Comparison of ENCODE assay signal across 23 cellular contexts in the genomic region with DNA sequence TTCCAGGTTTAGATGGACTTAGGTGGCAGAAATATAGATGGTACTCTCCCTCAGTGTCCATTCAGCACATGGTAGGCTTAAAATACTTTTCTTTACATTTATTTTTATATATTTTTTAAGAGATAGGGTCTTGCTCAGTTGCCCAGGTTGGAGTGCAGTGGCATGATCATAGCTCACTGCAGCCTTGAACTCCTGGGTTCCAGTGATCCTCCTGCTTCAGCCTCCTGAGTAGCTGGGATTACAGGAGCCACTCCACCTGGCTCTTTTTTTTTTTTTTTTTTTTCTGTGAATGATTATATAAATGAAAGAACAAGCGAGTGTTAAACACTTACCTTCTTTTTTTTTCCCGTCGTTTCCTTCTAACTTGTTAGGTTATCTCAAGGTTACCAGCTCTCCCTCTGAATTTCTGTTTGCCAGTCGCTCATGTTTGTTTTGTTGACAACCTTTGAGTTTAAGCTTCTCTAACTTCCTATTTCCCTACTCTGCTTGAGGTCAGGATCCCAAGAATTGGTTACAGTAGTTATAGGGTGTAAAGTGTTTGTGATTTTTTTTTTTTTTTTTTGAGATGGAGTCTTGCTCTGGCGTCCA.
"Had no signal": no experiment of that assay in that cellular context is flagged by ENCODE, and none has a peak within 500 bp of the region (broad histone marks: within the 10 kb centered on the region; RNA-seq: fewer than 3 reads in every experiment).

No MANE protein-coding gene starts in this region.

- H3K27ac Mint-ChIP-seq: activated CD8-positive, alpha-beta T cell treated with anti-CD3 and anti-CD28 coated beads, Interleukin-2, amount 10 ng/mL, durations not matched to agents 7 days and 5 days; activated naive CD8-positive, alpha-beta T cell treated with anti-CD3 and anti-CD28 coated beads for 36 hours; activated T-cell treated with anti-CD3 and anti-CD28 coated beads, Interleukin-2, amount 50 U/mL, for 24 hours; activated T-helper 2 cell treated with anti-CD3 and anti-CD28 coated beads, Interferon-gamma antibody, Interleukin-2, Interleukin-4, amounts not matched to agents 10 μg/mL and 5 μg/mL and 100 μg/mL, durations not matched to agents 14 hours and 24 hours and 36 hours; endodermal cell; natural killer cell treated with Interleukin-12 subunit alpha and Interleukin-12 subunit beta and Interleukin-15 and Interleukin-18, amount 100 ng/mL, for 72 hours; stimulated activated naive CD8-positive, alpha-beta T cell treated with anti-CD3 and anti-CD28 coated beads, Interleukin-15, amount 100 ng/mL, for 72 hours; T-cell; T-helper 2 cell treated with Interferon-gamma antibody and Interleukin-4, amounts not matched to agents 5 μg/mL and 100 μg/mL, for 36 hours had no signal

- H3K4me3 ChIP-seq: breast epithelium, coronary artery, gastroesophageal sphincter, psoas muscle, right atrium auricular region, suprapubic skin, upper lobe of left lung had no signal

- ATAC-seq: activated CD4-positive, CD25-positive, alpha-beta regulatory T cell treated with anti-CD3 and anti-CD28 coated beads, Interleukin-2, amount 50 U/mL, for 24 hours; activated CD8-positive, alpha-beta T cell treated with anti-CD3 and anti-CD28 coated beads, Interleukin-2, amount 10 ng/mL, durations not matched to agents 7 days and 5 days; gastroesophageal sphincter; natural killer cell treated with Interleukin-12 subunit alpha and Interleukin-12 subunit beta and Interleukin-15 and Interleukin-18, amount 100 ng/mL, for 72 hours; psoas muscle; stimulated activated naive CD8-positive, alpha-beta T cell treated with anti-CD3 and anti-CD28 coated beads, Interleukin-15, amount 100 ng/mL, for 72 hours; T-cell had no signal

- H3K9me3 Mint-ChIP-seq: activated naive CD8-positive, alpha-beta T cell treated with anti-CD3 and anti-CD28 coated beads for 36 hours; activated T-cell treated with anti-CD3 and anti-CD28 coated beads, Interleukin-2, amount 50 U/mL, for 24 hours; activated T-helper 2 cell treated with anti-CD3 and anti-CD28 coated beads, Interferon-gamma antibody, Interleukin-2, Interleukin-4, amounts not matched to agents 10 μg/mL and 5 μg/mL and 100 μg/mL, durations not matched to agents 14 hours and 24 hours and 36 hours; central memory CD8-positive, alpha-beta T cell; endodermal cell; natural killer cell treated with Interleukin-12 subunit alpha and Interleukin-12 subunit beta and Interleukin-15 and Interleukin-18, amount 100 ng/mL, for 72 hours; stimulated activated naive CD8-positive, alpha-beta T cell treated with anti-CD3 and anti-CD28 coated beads, Interleukin-15, amount 100 ng/mL, for 72 hours; T-cell; T-helper 2 cell treated with Interferon-gamma antibody and Interleukin-4, amounts not matched to agents 5 μg/mL and 100 μg/mL, for 36 hours had no signal

- DNase-seq: activated CD4-positive, alpha-beta T cell treated with anti-CD3 and anti-CD28 coated beads, Interleukin-2, amount 50 U/mL, for 1 hour; activated CD8-positive, alpha-beta T cell treated with anti-CD3 and anti-CD28 coated beads, Interleukin-2, amount 10 ng/mL, durations not matched to agents 7 days and 5 days; activated naive CD4-positive, alpha-beta T cell; activated naive CD8-positive, alpha-beta T cell treated with anti-CD3 and anti-CD28 coated beads for 36 hours; activated T-cell treated with anti-CD3 and anti-CD28 coated beads, Interleukin-2, amount 50 U/mL, for 24 hours; endodermal cell; islet precursor cell; stimulated activated CD4-positive, alpha-beta T cell treated with anti-CD3 and anti-CD28 coated beads, Interleukin-1b, Interleukin-23, amount 100 ng/mL, for 48 hours; stimulated activated naive CD8-positive, alpha-beta T cell treated with anti-CD3 and anti-CD28 coated beads, Interleukin-15, amount 100 ng/mL, for 72 hours; T-cell had no signal

- H3K36me3 ChIP-seq: breast epithelium, right atrium auricular region had no signal

- H3K27ac ChIP-seq: breast epithelium, coronary artery, gastroesophageal sphincter, psoas muscle, right atrium auricular region, suprapubic skin, VCaP had no signal

- H3K4me1 ChIP-seq: breast epithelium had no signal

- H3K36me3 Mint-ChIP-seq: natural killer cell treated with Interleukin-12 subunit alpha and Interleukin-12 subunit beta and Interleukin-15 and Interleukin-18, amount 100 ng/mL, for 72 hours had no signal

- H3K27me3 Mint-ChIP-seq: activated naive CD8-positive, alpha-beta T cell treated with anti-CD3 and anti-CD28 coated beads for 36 hours; activated T-cell treated with anti-CD3 and anti-CD28 coated beads, Interleukin-2, amount 50 U/mL, for 24 hours; central memory CD8-positive, alpha-beta T cell; natural killer cell treated with Interleukin-12 subunit alpha and Interleukin-12 subunit beta and Interleukin-15 and Interleukin-18, amount 100 ng/mL, for 72 hours; stimulated activated naive CD8-positive, alpha-beta T cell treated with anti-CD3 and anti-CD28 coated beads, Interleukin-15, amount 100 ng/mL, for 72 hours; T-cell had no signal

- H3K27me3 ChIP-seq: breast epithelium, gastroesophageal sphincter, right atrium auricular region, suprapubic skin, upper lobe of left lung had no signal

- H3K9me3 ChIP-seq: breast epithelium, gastroesophageal sphincter, psoas muscle, right atrium auricular region, suprapubic skin, upper lobe of left lung had no signal

- H3K4me3 Mint-ChIP-seq: activated CD8-positive, alpha-beta T cell treated with anti-CD3 and anti-CD28 coated beads, Interleukin-2, amount 10 ng/mL, durations not matched to agents 7 days and 5 days; activated naive CD8-positive, alpha-beta T cell treated with anti-CD3 and anti-CD28 coated beads for 36 hours; activated T-cell treated with anti-CD3 and anti-CD28 coated beads, Interleukin-2, amount 50 U/mL, for 24 hours; central memory CD8-positive, alpha-beta T cell; endodermal cell; natural killer cell treated with Interleukin-12 subunit alpha and Interleukin-12 subunit beta and Interleukin-15 and Interleukin-18, amount 100 ng/mL, for 72 hours; stimulated activated naive CD8-positive, alpha-beta T cell treated with anti-CD3 and anti-CD28 coated beads, Interleukin-15, amount 100 ng/mL, for 72 hours; T-cell; T-helper 2 cell treated with Interferon-gamma antibody and Interleukin-4, amounts not matched to agents 5 μg/mL and 100 μg/mL, for 36 hours had no signal
